ENCODE assay signal across 1 cellular context in genomic region chr22:43378011-43378704, GRCh38.
TF ChIP-seq lines count a peak whose summit lies in the region.

No MANE protein-coding gene starts in this region.

TF ChIP-seq in HepG2, 621 proteins besides CTCF, POLR2A, EP300 and RAD21 (continued from another document and continues in another):
- TF ChIP-seq SP1 (IDR thresholded peaks at IDR 0.05) (no peak), SP1 (CRISPR knock-in tag; IDR thresholded peaks at IDR 0.05) (no peak), MIER3 (CRISPR knock-in tag; IDR thresholded peaks at IDR 0.05; ENCODE audit: borderline replicate concordance) (no peak), PAF1 (CRISPR knock-in tag; IDR thresholded peaks at IDR 0.05) (no peak), STAG1 (CRISPR knock-in tag; IDR thresholded peaks at IDR 0.05) (no peak), POGK (CRISPR knock-in tag; conservative IDR thresholded peaks at IDR 0.05) (peak; percentile 65; the same call in 1 of the 2 replicates), MNT (IDR thresholded peaks at IDR 0.05) (no peak), HBP1 (CRISPR knock-in tag; IDR thresholded peaks at IDR 0.05; ENCODE audit: low read depth) (no peak), GATA4 (IDR thresholded peaks at IDR 0.05; ENCODE audit: borderline replicate concordance, low read depth) (no peak), MTA3 (CRISPR knock-in tag; IDR thresholded peaks at IDR 0.05) (no peak), ZNF224 (CRISPR knock-in tag; IDR thresholded peaks at IDR 0.05) (no peak), SRF (IDR thresholded peaks at IDR 0.05; ENCODE audit: low read depth, low read length) (no peak), PRDM4 (CRISPR knock-in tag; IDR thresholded peaks at IDR 0.05; ENCODE audit: borderline replicate concordance) (no peak), RBM39 (IDR thresholded peaks at IDR 0.05; ENCODE audit: low read depth, low read length, poor library complexity, severe bottlenecking) (no peak), CENPX (CRISPR knock-in tag; IDR thresholded peaks at IDR 0.05) (no peak), CREB3 (CRISPR knock-in tag; IDR thresholded peaks at IDR 0.05) (no peak), TOPORS (CRISPR knock-in tag; IDR thresholded peaks at IDR 0.05) (no peak), XBP1 (CRISPR knock-in tag; IDR thresholded peaks at IDR 0.05) (no peak), ZNF607 (CRISPR knock-in tag; IDR thresholded peaks at IDR 0.05; ENCODE audit: borderline replicate concordance) (no peak), ZNF7 (CRISPR knock-in tag; IDR thresholded peaks at IDR 0.05) (no peak), YEATS2 (CRISPR knock-in tag; IDR thresholded peaks at IDR 0.05; ENCODE audit: borderline replicate concordance) (no peak), NFE2L2 (IDR thresholded peaks at IDR 0.05; ENCODE audit: low read length) (no peak), ATRX (CRISPR knock-in tag; IDR thresholded peaks at IDR 0.05; ENCODE audit: borderline replicate concordance) (no peak), CHCHD3 (CRISPR knock-in tag; IDR thresholded peaks at IDR 0.05) (no peak), NFKBIZ (CRISPR knock-in tag; IDR thresholded peaks at IDR 0.05) (0 out of 2 replicates have a peak, but pooled peaks have one; percentile 44), ZNF557 (CRISPR knock-in tag; IDR thresholded peaks at IDR 0.05) (no peak), PAX8 (CRISPR knock-in tag; IDR thresholded peaks at IDR 0.05; ENCODE audit: borderline replicate concordance) (no peak), TRAFD1 (CRISPR knock-in tag; IDR thresholded peaks at IDR 0.05; ENCODE audit: borderline replicate concordance) (no peak), SNRNP70 (IDR thresholded peaks at IDR 0.05; ENCODE audit: low read depth, low read length) (no peak), MIER2 (CRISPR knock-in tag; IDR thresholded peaks at IDR 0.05) (no peak), ZNF367 (CRISPR knock-in tag; IDR thresholded peaks at IDR 0.05; ENCODE audit: borderline replicate concordance) (no peak), RARA (CRISPR knock-in tag; IDR thresholded peaks at IDR 0.05) (peak; percentile 98), SOX5 (CRISPR knock-in tag; IDR thresholded peaks at IDR 0.05; ENCODE audit: borderline replicate concordance) (peak; percentile 84), ZNF549 (CRISPR knock-in tag; IDR thresholded peaks at IDR 0.05) (no peak), KAT2B (IDR thresholded peaks at IDR 0.05; ENCODE audit: borderline replicate concordance, low read depth, low read length) (no peak), HNRNPL (IDR thresholded peaks at IDR 0.05; ENCODE audit: low read depth, low read length) (no peak), PRPF4 (IDR thresholded peaks at IDR 0.05; ENCODE audit: low read depth, low read length, poor library complexity, severe bottlenecking) (no peak), ZNF75D (CRISPR knock-in tag; IDR thresholded peaks at IDR 0.05; ENCODE audit: borderline replicate concordance) (no peak), FOXA3 (CRISPR knock-in tag; IDR thresholded peaks at IDR 0.05) (0 out of 2 replicates have a peak, but pooled peaks have one; percentile 27), ELF1 (CRISPR knock-in tag; IDR thresholded peaks at IDR 0.05) (no peak), POLR2AphosphoS5 (IDR thresholded peaks at IDR 0.05; ENCODE audit: low read depth, low read length) (no peak), SUZ12 (IDR thresholded peaks at IDR 0.05; ENCODE audit: low read depth, low read length) (no peak), ATF5 (CRISPR knock-in tag; IDR thresholded peaks at IDR 0.05; ENCODE audit: low read depth) (no peak), JUND (CRISPR knock-in tag; IDR thresholded peaks at IDR 0.05) (0 out of 2 replicates have a peak, but pooled peaks have one; percentile 25), DMAP1 (CRISPR knock-in tag; IDR thresholded peaks at IDR 0.05) (no peak), ZKSCAN1 (IDR thresholded peaks at IDR 0.05; ENCODE audit: low read length) (no peak), ATF3 (CRISPR knock-in tag; IDR thresholded peaks at IDR 0.05) (no peak), ZBTB8A (CRISPR knock-in tag; IDR thresholded peaks at IDR 0.05; ENCODE audit: borderline replicate concordance, low read depth) (no peak), ZNF770 (CRISPR knock-in tag; IDR thresholded peaks at IDR 0.05) (no peak), THRA (CRISPR knock-in tag; IDR thresholded peaks at IDR 0.05; ENCODE audit: borderline replicate concordance) (peak; percentile 60; the same call in 1 of the 2 replicates), ZNF33B (CRISPR knock-in tag; IDR thresholded peaks at IDR 0.05) (no peak), SALL1 (CRISPR knock-in tag; IDR thresholded peaks at IDR 0.05) (peak; percentile 22; the same call in 1 of the 2 replicates)
